Comparison of ENCODE assay signal across 31 cellular contexts in the genomic region with DNA sequence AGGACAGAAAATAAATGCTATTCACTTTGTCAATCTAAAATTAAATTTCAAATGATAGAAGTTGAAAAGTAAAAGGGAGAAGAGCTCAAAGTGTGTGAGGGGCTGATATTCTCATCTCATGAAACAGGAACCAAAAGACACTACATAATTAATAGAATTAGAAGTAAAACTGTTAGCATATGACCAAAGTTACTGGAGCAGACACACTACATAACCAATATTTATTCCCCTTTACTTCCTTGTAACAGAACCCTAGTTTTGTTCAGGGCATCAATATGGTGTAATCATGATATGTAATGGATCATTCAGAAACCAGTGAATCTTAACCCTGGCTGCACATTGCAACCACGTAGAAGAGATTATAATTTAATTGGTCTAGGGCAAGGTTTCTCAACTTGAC.
"Had no signal": no experiment of that assay in that cellular context is flagged by ENCODE, and none has a peak within 500 bp of the region (broad histone marks: within the 10 kb centered on the region; RNA-seq: fewer than 3 reads in every experiment).

No MANE protein-coding gene starts in this region.

- H3K27ac Mint-ChIP-seq: activated CD4-positive, alpha-beta memory T cell treated with anti-CD3 and anti-CD28 coated beads for 36 hours; activated CD4-positive, alpha-beta T cell treated with anti-CD3 and anti-CD28 coated beads for 36 hours; activated CD4-positive, alpha-beta T cell treated with anti-CD3 and anti-CD28 coated beads, Interleukin-2, amount 10 ng/mL, durations not matched to agents 24 days and 14 days; activated CD8-positive, alpha-beta memory T cell treated with anti-CD3 and anti-CD28 coated beads, Interleukin-2, amount 10 ng/mL, durations not matched to agents 7 days and 5 days; activated CD8-positive, alpha-beta T cell treated with anti-CD3 and anti-CD28 coated beads, Interleukin-2, amount 10 ng/mL, durations not matched to agents 7 days and 5 days; activated naive CD4-positive, alpha-beta T cell treated with anti-CD3 and anti-CD28 coated beads, Interleukin-2, amount 10 ng/mL, durations not matched to agents 7 days and 5 days; activated naive CD4-positive, alpha-beta T cell treated with anti-CD3 and anti-CD28 coated beads, Interleukin-2, amount 50 U/mL, for 72 hours; activated naive CD8-positive, alpha-beta T cell treated with anti-CD3 and anti-CD28 coated beads, Interleukin-2, amount 10 ng/mL, durations not matched to agents 7 days and 5 days; activated T-helper 1 cell treated with anti-CD3 and anti-CD28 coated beads, Interleukin-12 subunit alpha, Interleukin-12 subunit beta, Interleukin-2, Interleukin-4 antibody, amounts not matched to agents 30 ng/mL and 10 ng/mL and 1 ng/mL, durations not matched to agents 14 hours and 24 hours and 36 hours; activated T-helper 2 cell treated with anti-CD3 and anti-CD28 coated beads, Interferon-gamma antibody, Interleukin-2, Interleukin-4, amounts not matched to agents 10 μg/mL and 5 μg/mL and 100 μg/mL, durations not matched to agents 14 hours and 24 hours and 36 hours; brain had no signal

- H3K9me3 Mint-ChIP-seq: activated naive CD4-positive, alpha-beta T cell treated with anti-CD3 and anti-CD28 coated beads, Interleukin-2, amount 50 U/mL, for 72 hours; activated T-helper 2 cell treated with anti-CD3 and anti-CD28 coated beads, Interferon-gamma antibody, Interleukin-2, Interleukin-4, amounts not matched to agents 10 μg/mL and 5 μg/mL and 100 μg/mL, durations not matched to agents 14 hours and 24 hours and 36 hours had no signal

- H3K4me1 ChIP-seq: colonic mucosa had no signal

- ATAC-seq: activated CD4-positive, alpha-beta T cell treated with anti-CD3 and anti-CD28 coated beads for 36 hours; activated CD8-positive, alpha-beta memory T cell treated with anti-CD3 and anti-CD28 coated beads, Interleukin-2, amount 10 ng/mL, durations not matched to agents 7 days and 5 days; activated CD8-positive, alpha-beta T cell treated with anti-CD3 and anti-CD28 coated beads, Interleukin-2, amount 10 ng/mL, durations not matched to agents 7 days and 5 days; activated naive CD4-positive, alpha-beta T cell treated with anti-CD3 and anti-CD28 coated beads, Interleukin-2, amount 50 U/mL, for 72 hours had no signal

- H3K27me3 ChIP-seq: ascending aorta, breast epithelium, cardiac muscle cell, colonic mucosa, esophagus squamous epithelium had no signal

- DNase-seq: activated CD4-positive, alpha-beta memory T cell treated with anti-CD3 and anti-CD28 coated beads for 36 hours; activated CD4-positive, alpha-beta T cell treated with anti-CD3 and anti-CD28 coated beads for 36 hours; activated CD4-positive, alpha-beta T cell treated with anti-CD3 and anti-CD28 coated beads, Interleukin-2, amount 10 ng/mL, durations not matched to agents 24 days and 14 days; activated CD4-positive, CD25-positive, alpha-beta regulatory T cell; activated CD4-positive, CD25-positive, alpha-beta regulatory T cell treated with anti-CD3 and anti-CD28 coated beads, Interleukin-2, amount 50 U/mL, for 72 hours; activated CD8-positive, alpha-beta memory T cell treated with anti-CD3 and anti-CD28 coated beads, Interleukin-2, amount 10 ng/mL, durations not matched to agents 7 days and 5 days; activated CD8-positive, alpha-beta memory T cell treated with anti-CD3 and anti-CD28 coated beads, Interleukin-2, amount 50 U/mL, for 4 hours; activated CD8-positive, alpha-beta T cell treated with anti-CD3 and anti-CD28 coated beads, Interleukin-2, amount 10 ng/mL, durations not matched to agents 7 days and 5 days; activated effector memory CD4-positive, alpha-beta T cell treated with anti-CD3 and anti-CD28 coated beads, Interleukin-2, amount 50 U/mL, for 16 hours; activated naive CD4-positive, alpha-beta T cell; activated naive CD4-positive, alpha-beta T cell treated with anti-CD3 and anti-CD28 coated beads, Interleukin-2, amount 10 ng/mL, durations not matched to agents 7 days and 5 days; activated naive CD8-positive, alpha-beta T cell treated with anti-CD3 and anti-CD28 coated beads, Interleukin-2, amount 10 ng/mL, durations not matched to agents 7 days and 5 days; activated T-cell treated with anti-CD3 and anti-CD28 coated beads, Interleukin-2, amount 50 U/mL, for 1 hour; activated T-cell treated with anti-CD3 and anti-CD28 coated beads, Interleukin-2, amount 50 U/mL, for 48 hours; central memory CD4-positive, alpha-beta T cell; cerebellar nuclear complex; colonic mucosa; effector CD8-positive, alpha-beta T cell; esophagus squamous epithelium; foreskin melanocyte; T-helper 2 cell had no signal

- H3K4me3 Mint-ChIP-seq: activated CD4-positive, alpha-beta memory T cell treated with anti-CD3 and anti-CD28 coated beads for 36 hours; activated CD4-positive, alpha-beta T cell treated with anti-CD3 and anti-CD28 coated beads for 36 hours; activated CD4-positive, alpha-beta T cell treated with anti-CD3 and anti-CD28 coated beads, Interleukin-2, amount 10 ng/mL, durations not matched to agents 24 days and 14 days; activated CD8-positive, alpha-beta memory T cell treated with anti-CD3 and anti-CD28 coated beads, Interleukin-2, amount 10 ng/mL, durations not matched to agents 7 days and 5 days; activated CD8-positive, alpha-beta T cell treated with anti-CD3 and anti-CD28 coated beads, Interleukin-2, amount 10 ng/mL, durations not matched to agents 7 days and 5 days; activated naive CD4-positive, alpha-beta T cell treated with anti-CD3 and anti-CD28 coated beads, Interleukin-2, amount 10 ng/mL, durations not matched to agents 7 days and 5 days; activated naive CD8-positive, alpha-beta T cell treated with anti-CD3 and anti-CD28 coated beads, Interleukin-2, amount 10 ng/mL, durations not matched to agents 7 days and 5 days; activated T-helper 1 cell treated with anti-CD3 and anti-CD28 coated beads, Interleukin-12 subunit alpha, Interleukin-12 subunit beta, Interleukin-2, Interleukin-4 antibody, amounts not matched to agents 30 ng/mL and 10 ng/mL and 1 ng/mL, durations not matched to agents 14 hours and 24 hours and 36 hours; brain had no signal

- H3K36me3 ChIP-seq: ascending aorta, breast epithelium, cardiac muscle cell, colonic mucosa, esophagus squamous epithelium had no signal

- H3K4me3 ChIP-seq: ascending aorta, breast epithelium, cardiac muscle cell, colonic mucosa, esophagus squamous epithelium had no signal

- H3K27ac ChIP-seq: ascending aorta, breast epithelium, cardiac muscle cell, colonic mucosa, epithelial cell of prostate, esophagus squamous epithelium had no signal

- FAIRE-seq: endometrium, endothelial cell of umbilical vein had no signal

- H3K27me3 Mint-ChIP-seq: activated CD4-positive, alpha-beta memory T cell treated with anti-CD3 and anti-CD28 coated beads for 36 hours; activated CD4-positive, alpha-beta T cell treated with anti-CD3 and anti-CD28 coated beads for 36 hours; activated CD4-positive, alpha-beta T cell treated with anti-CD3 and anti-CD28 coated beads, Interleukin-2, amount 10 ng/mL, durations not matched to agents 24 days and 14 days; activated naive CD4-positive, alpha-beta T cell treated with anti-CD3 and anti-CD28 coated beads, Interleukin-2, amount 10 ng/mL, durations not matched to agents 7 days and 5 days; activated naive CD8-positive, alpha-beta T cell treated with anti-CD3 and anti-CD28 coated beads, Interleukin-2, amount 10 ng/mL, durations not matched to agents 7 days and 5 days; brain had no signal

- H3K9me3 ChIP-seq: ascending aorta, breast epithelium, colonic mucosa, esophagus squamous epithelium had no signal

- H3K36me3 Mint-ChIP-seq: activated CD4-positive, alpha-beta memory T cell treated with anti-CD3 and anti-CD28 coated beads for 36 hours; activated CD8-positive, alpha-beta memory T cell treated with anti-CD3 and anti-CD28 coated beads, Interleukin-2, amount 10 ng/mL, durations not matched to agents 7 days and 5 days; activated naive CD4-positive, alpha-beta T cell treated with anti-CD3 and anti-CD28 coated beads, Interleukin-2, amount 10 ng/mL, durations not matched to agents 7 days and 5 days; activated naive CD4-positive, alpha-beta T cell treated with anti-CD3 and anti-CD28 coated beads, Interleukin-2, amount 50 U/mL, for 72 hours; activated naive CD8-positive, alpha-beta T cell treated with anti-CD3 and anti-CD28 coated beads, Interleukin-2, amount 10 ng/mL, durations not matched to agents 7 days and 5 days; brain had no signal

- H3K4me1 Mint-ChIP-seq: activated CD4-positive, alpha-beta T cell treated with anti-CD3 and anti-CD28 coated beads for 36 hours; activated CD4-positive, alpha-beta T cell treated with anti-CD3 and anti-CD28 coated beads, Interleukin-2, amount 10 ng/mL, durations not matched to agents 24 days and 14 days; activated CD8-positive, alpha-beta memory T cell treated with anti-CD3 and anti-CD28 coated beads, Interleukin-2, amount 10 ng/mL, durations not matched to agents 7 days and 5 days; activated naive CD4-positive, alpha-beta T cell treated with anti-CD3 and anti-CD28 coated beads, Interleukin-2, amount 10 ng/mL, durations not matched to agents 7 days and 5 days; activated naive CD8-positive, alpha-beta T cell treated with anti-CD3 and anti-CD28 coated beads, Interleukin-2, amount 10 ng/mL, durations not matched to agents 7 days and 5 days had no signal
